Comparison of ENCODE assay signal across 9 cellular contexts in genomic region chr7:130939285-130940095, GRCh38.
DNase-seq lines count a peak whose midpoint lies in the region; ATAC-seq, FAIRE-seq and TF ChIP-seq lines count a peak whose summit lies in the region.
"Had no signal": no experiment of that assay in that cellular context is flagged by ENCODE, and none has a peak within 500 bp of the region (broad histone marks: within the 10 kb centered on the region; RNA-seq: fewer than 3 reads in every experiment).

No MANE protein-coding gene starts in this region.

- H3K9me3 ChIP-seq in AG04450 (ENCODE audit: control insufficient read depth, insufficient read depth, low read length) (no peaks in the 10 kb centered on the region), MG63 (no peaks in the 10 kb centered on the region), muscle layer of duodenum (ENCODE audit: control insufficient read depth in 1 of 2, low read length in 2 of 2) (no peaks in the 10 kb centered on the region)

- POLR2A ChIA-PET in AG04450 (lab: Yijun Ruan, JAX) (interaction anchor here (0.6 to 4.4 kb wide), 6 partner anchors 16 to 168 kb away, joined by 3 to 47 read pairs (median 4); no protein-coding TSS in a partner anchor), MCF 10A (lab: Yijun Ruan, JAX) (interaction anchor here (0.7 to 7.2 kb wide), 12 partner anchors 9 to 100 kb away, joined by 3 to 106 read pairs (median 35); no protein-coding TSS in a partner anchor)

- FAIRE-seq in urothelium cell line (lab: Jason Lieb, UNC): no peak

- H3K27ac Mint-ChIP-seq in MCF 10A (ENCODE audit: low read depth, unreplicated experiment): peak overlapping the region; percentile 90
- H3K27ac Mint-ChIP-seq: dendritic cell treated with granulocyte-macrophage colony-stimulating factor and Interleukin-4, amounts not matched to agents 40 ng/mL and 50 ng/mL, for 4 days had no signal

- TF ChIP-seq CTCF in AG04450 (IDR thresholded peaks at IDR 0.05; ENCODE audit: low read depth, low read length): 0 out of 2 replicates have a peak, but pooled peaks have one; percentile 2
- no peak for TF ChIP-seq CTCF in MCF 10A (IDR thresholded peaks at IDR 0.05; ENCODE audit: unreplicated experiment)

- H3K36me3 Mint-ChIP-seq in MCF 10A (ENCODE audit: insufficient read depth, unreplicated experiment): peaks cover 72% of the 10 kb centered on the region

- H3K27me3 ChIP-seq in AG04450 (ENCODE audit: control insufficient read depth, insufficient read depth, low read length) (no peaks in the 10 kb centered on the region), MG63 (no peaks in the 10 kb centered on the region), muscle layer of duodenum (ENCODE audit: low read depth, low read length) (no peaks in the 10 kb centered on the region)

- H3K27me3 Mint-ChIP-seq in MCF 10A (ENCODE audit: insufficient read depth, unreplicated experiment): no peaks in the 10 kb centered on the region
- H3K27me3 Mint-ChIP-seq: dendritic cell treated with granulocyte-macrophage colony-stimulating factor and Interleukin-4, amounts not matched to agents 40 ng/mL and 50 ng/mL, for 4 days had no signal

- H3K36me3 ChIP-seq in MG63: peaks cover 63% of the 10 kb centered on the region
- peaks cover 11 to 47% of the 10 kb centered on the region in 2 donors for H3K36me3 ChIP-seq in muscle layer of duodenum (ENCODE audit: control insufficient read depth in 1 of 2, insufficient read depth in 2 of 2, low read length in 2 of 2)

- peak overlapping the region; percentile 80 for H3K4me3 ChIP-seq in AG04450 (ENCODE audit: low read depth, low read length)
- peak overlapping the region; percentile 58 for H3K4me3 ChIP-seq in MG63
- peak overlapping the region in 1 of 2 donors; percentile 71 for H3K4me3 ChIP-seq in muscle layer of duodenum (ENCODE audit: low read depth in 1 of 2, low read length in 2 of 2)

- ATAC-seq in HG02840 (IDR thresholded peaks at IDR 0.05; ENCODE audit: low FRiP score, unreplicated experiment): no peak

- peaks cover 6 to 32% of the 10 kb centered on the region in 2 donors for H3K4me1 ChIP-seq in muscle layer of duodenum (ENCODE audit: control insufficient read depth in 1 of 2, insufficient read depth in 2 of 2, low read length in 2 of 2)

- BruUV-seq in MCF 10A (replicated peaks; lab: Mats Ljungman, UMichigan): no TSS peak

- CTCF ChIA-PET in AG04450 (lab: Charles Lee) (interaction anchor here (0.6 to 2.8 kb wide), 10 partner anchors 10 to 101 kb away, joined by 3 to 14 read pairs (median 4); no protein-coding TSS in a partner anchor), MCF 10A (lab: Yijun Ruan, JAX) (interaction anchor here (0.7 to 9.1 kb wide), 12 partner anchors 9 to 67 kb away, joined by 3 to 123 read pairs (median 5); no protein-coding TSS in a partner anchor)

- H3K9me3 Mint-ChIP-seq in MCF 10A (ENCODE audit: unreplicated experiment): no peaks in the 10 kb centered on the region
- H3K9me3 Mint-ChIP-seq: dendritic cell treated with granulocyte-macrophage colony-stimulating factor and Interleukin-4, amounts not matched to agents 40 ng/mL and 50 ng/mL, for 4 days had no signal

- DNase-seq in AG04450 (ENCODE audit: low read depth, low spot score) (no peak), MG63 (no peak), MCF 10A (ENCODE audit: unreplicated experiment) (no peak), midbrain (lab: John Stamatoyannopoulos, UW) (no peak), NCI-H1105 treated with DMSO at 0.1 percent for 48 hours (lab: John Stamatoyannopoulos, UW) (no peak), urothelium cell line (ENCODE audit: low spot score) (no peak)

- H3K27ac ChIP-seq in AG04450 (ENCODE audit: low read depth, low read length) (peak overlapping the region; percentile 68), muscle layer of duodenum (ENCODE audit: low read length) (peak overlapping the region; percentile 96)

- intact Hi-C loops in MCF 10A (cut with micrococcal nuclease): loop anchor here (2.0 kb wide), 2 partner anchors 27 to 43 kb away; no protein-coding TSS in a partner anchor

- H3K4me1 Mint-ChIP-seq in MCF 10A (ENCODE audit: insufficient read depth, unreplicated experiment): peaks cover 56% of the 10 kb centered on the region

- peak overlapping the region; percentile 76 for H3K4me3 Mint-ChIP-seq in MCF 10A (ENCODE audit: unreplicated experiment)
- H3K4me3 Mint-ChIP-seq: dendritic cell treated with granulocyte-macrophage colony-stimulating factor and Interleukin-4, amounts not matched to agents 40 ng/mL and 50 ng/mL, for 4 days had no signal
